10 cellular contexts compared by ENCODE assay signal in the genomic region with DNA sequence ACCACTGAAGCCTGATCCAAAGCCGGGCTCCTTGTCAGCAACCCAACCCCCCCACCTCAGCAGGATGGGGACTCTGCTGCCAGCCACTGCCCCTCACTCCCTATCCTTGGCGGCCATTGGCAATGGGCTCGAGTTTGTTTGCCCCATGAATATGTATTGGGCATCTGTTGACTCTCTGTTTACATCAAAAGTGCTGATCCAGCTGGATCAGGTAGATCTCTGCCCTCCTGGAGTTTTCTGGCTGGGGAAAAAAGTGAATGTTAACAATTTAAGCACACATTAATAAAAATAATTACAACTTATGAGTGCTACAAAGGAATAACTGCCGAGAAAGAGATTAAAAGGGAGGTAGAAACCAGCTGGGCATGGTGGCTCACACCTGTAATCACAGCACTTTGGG.
"Had no signal": no experiment of that assay in that cellular context is flagged by ENCODE, and none has a peak within 500 bp of the region (broad histone marks: within the 10 kb centered on the region; RNA-seq: fewer than 3 reads in every experiment).

No MANE protein-coding gene starts in this region.

- H3K4me3 ChIP-seq: GM23338 had no signal

- H3K27ac ChIP-seq: HL-60, KMS-11 had no signal

- FAIRE-seq: H1, H54 had no signal

- DNase-seq: H9, HCEC 1CT, IMR-90, Karpas-422, KBM-7 had no signal

- H3K4me2 ChIP-seq: GM23338, KMS-11 had no signal

- H2AFZ ChIP-seq: GM23338 had no signal
